17 cellular contexts compared by ENCODE assay signal in the genomic region with DNA sequence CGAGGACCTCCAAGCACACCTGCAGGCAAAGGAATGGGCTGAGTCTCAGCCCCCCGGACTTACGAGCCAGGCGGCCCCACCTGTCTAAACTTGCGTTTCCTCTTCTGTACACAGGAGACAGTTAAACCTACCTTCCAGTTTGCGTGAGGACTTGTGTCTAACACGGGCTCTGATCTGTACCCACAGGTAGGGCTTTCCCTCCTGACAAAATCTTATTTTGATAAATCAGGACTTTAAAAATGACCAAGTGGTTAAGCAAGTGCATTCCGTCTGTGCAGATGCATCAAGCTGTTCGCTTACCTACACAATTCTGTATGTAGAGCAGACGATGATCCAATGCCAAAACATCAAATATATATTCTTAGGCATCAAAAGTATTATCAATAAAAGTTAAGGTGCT.
DNase-seq lines count a peak whose midpoint lies in the region; ATAC-seq, FAIRE-seq and TF ChIP-seq lines count a peak whose summit lies in the region.
"Had no signal": no experiment of that assay in that cellular context is flagged by ENCODE, and none has a peak within 500 bp of the region (broad histone marks: within the 10 kb centered on the region; RNA-seq: fewer than 3 reads in every experiment).

No MANE protein-coding gene starts in this region.

- no peaks in the 10 kb centered on the region for H3K9me3 ChIP-seq in pancreas

- WGBS in pancreas, 2 donors: 83 to 88% methylated on average over 10 of the region's 10 CpGs

- ATAC-seq in pancreas: no peak
- no peak for ATAC-seq in HG03565 (IDR thresholded peaks at IDR 0.05; ENCODE audit: unreplicated experiment)

- no peaks in the 10 kb centered on the region for H3K27me3 ChIP-seq in bronchial epithelial cell (ENCODE audit: control insufficient read depth, insufficient read depth, low read length)
- H3K27me3 ChIP-seq in pancreas: no peaks in the 10 kb centered on the region

- DNase-seq in NCI-H146 (lab: John Stamatoyannopoulos, UW) (peak; percentile 64), NCI-H146 treated with DMSO at 0.1 percent for 48 hours (lab: John Stamatoyannopoulos, UW; ENCODE audit: unreplicated experiment) (no peak), NCI-H510A (lab: John Stamatoyannopoulos, UW) (peak; percentile 68), bronchial epithelial cell (ENCODE audit: low read depth) (peak; percentile 64), pancreas (no peak), AG08395 (ENCODE audit: low spot score) (no peak)
- no peak for DNase-seq in activated effector memory CD4-positive, alpha-beta T cell treated with anti-CD3 and anti-CD28 coated beads, Interleukin-2, amount 50 U/mL, for 16 hours
- DNase-seq: 8988T, C1 segment of cervical spinal cord, GF-D8, H9, NCI-H2081, NCI-H2227 treated with DMSO at 0.1 percent for 48 hours, NCI-H526 treated with DMSO at 0.1 percent for 48 hours, SIG-M5 had no signal

- FAIRE-seq in bronchial epithelial cell (lab: Jason Lieb, UNC) (no peak), pancreas (lab: Jason Lieb, UNC) (no peak)
- FAIRE-seq: RCC 7860 had no signal

- H3K36me3 ChIP-seq in bronchial epithelial cell (ENCODE audit: control insufficient read depth, insufficient read depth, low read length) (no peaks in the 10 kb centered on the region), pancreas (no peaks in the 10 kb centered on the region)

- TF ChIP-seq CTCF in bronchial epithelial cell (IDR thresholded peaks at IDR 0.05; ENCODE audit: insufficient read depth, low read length, severe bottlenecking) (no peak), pancreas (IDR thresholded peaks at IDR 0.05) (no peak)

- H3K27ac ChIP-seq in pancreas: peak overlapping the region in 3 of 4 donors; percentile 22 to 70 (median 66)

- intact Hi-C loops in pancreas (cut with DNase I): no loop called here

- H3K4me1 ChIP-seq in pancreas: peaks cover 0 to 18% (median 8%) of the 10 kb centered on the region in 3 donors

- no peak overlapping the region for H3K4me3 ChIP-seq in bronchial epithelial cell (ENCODE audit: low read depth, low read length)
- no peak overlapping the region for H3K4me3 ChIP-seq in pancreas

Comparison
In these comparisons a context has a peak if more than half of its experiments do, and no peak if none do; other contexts are left out.
1. DNase-seq: peak in NCI-H146 (single experiment), NCI-H510A (single experiment) and bronchial epithelial cell (single experiment); none in NCI-H146 treated with DMSO at 0.1 percent for 48 hours (single experiment), pancreas (0 of 6), activated effector memory CD4-positive, alpha-beta T cell treated with anti-CD3 and anti-CD28 coated beads, Interleukin-2, amount 50 U/mL, for 16 hours (single experiment) and AG08395 (single experiment).